In the genomic region with DNA sequence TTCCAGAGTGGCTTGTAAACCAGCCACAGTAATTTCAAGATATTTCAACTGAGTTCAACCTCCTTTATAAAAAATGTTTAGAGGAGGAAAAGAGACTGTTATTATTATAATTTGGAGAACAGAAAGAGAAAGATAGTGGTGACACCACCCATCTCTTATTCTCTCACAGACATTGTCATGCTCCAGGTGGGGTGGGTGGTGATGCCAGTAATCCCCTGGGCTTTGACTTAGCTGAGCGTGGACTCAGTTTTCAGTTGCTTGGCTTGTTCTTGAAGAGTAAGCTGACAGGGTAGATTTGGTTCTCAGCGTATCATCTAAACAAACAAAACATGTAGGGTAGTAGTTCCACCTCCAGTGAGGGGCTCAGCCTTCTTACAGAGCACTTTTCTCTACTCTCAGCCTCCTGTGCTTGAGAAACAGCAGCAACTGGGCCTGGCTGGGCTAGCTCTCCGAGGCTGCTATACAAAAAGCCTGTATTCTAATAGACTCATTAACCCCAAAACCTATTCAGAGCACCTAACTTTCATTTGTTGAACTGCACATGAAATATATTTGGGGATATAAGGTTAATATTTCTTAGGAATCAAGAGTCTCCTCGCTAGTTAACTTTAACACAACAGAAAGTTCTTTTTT, we compare ENCODE assay signal across 2 cellular contexts. TPM values are rescaled to one million over a fixed set of nuclear protein-coding genes. Genes with fewer than 3 reads are reported as not detected.
"Had no signal": no experiment of that assay in that cellular context is flagged by ENCODE, and none has a peak within 500 bp of the region (broad histone marks: within the 10 kb centered on the region; RNA-seq: fewer than 3 reads in every experiment).

No MANE protein-coding gene starts in this region.

RNA-seq across cellular contexts. Expression of gene NUDT4B, which starts 43.1 kb away (rescaled TPM):
- total RNA-seq: activated naive CD4-positive, alpha-beta T cell treated with anti-CD3 and anti-CD28 coated beads for 36 hours; MCF 10A had no signal
